In the genomic region with DNA sequence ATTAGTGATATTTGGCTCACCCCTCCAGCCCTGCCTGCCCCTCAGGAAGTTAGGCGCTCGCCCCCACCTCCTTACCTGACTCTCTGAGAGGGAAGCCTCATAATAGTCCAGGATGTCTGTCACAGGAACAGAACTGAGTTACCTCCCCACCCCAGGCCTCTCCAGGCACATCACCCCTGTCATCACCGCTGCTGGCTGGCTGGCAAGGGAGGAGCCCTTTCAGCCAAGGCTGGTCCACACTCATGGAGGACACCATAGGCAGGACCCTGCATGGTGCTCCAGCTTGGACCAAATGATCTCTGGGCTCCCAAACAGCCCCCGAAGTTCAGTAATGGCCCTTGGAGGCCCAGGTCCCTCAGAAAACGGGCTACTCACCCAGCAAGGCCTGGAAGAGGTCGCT, we compare ENCODE assay signal across 9 cellular contexts. TPM values are rescaled to one million over a fixed set of nuclear protein-coding genes. Genes with fewer than 3 reads are reported as not detected.
DNase-seq lines count a peak whose midpoint lies in the region; ATAC-seq and TF ChIP-seq lines count a peak whose summit lies in the region.
"Had no signal": no experiment of that assay in that cellular context is flagged by ENCODE, and none has a peak within 500 bp of the region (broad histone marks: within the 10 kb centered on the region; RNA-seq: fewer than 3 reads in every experiment).

No MANE protein-coding gene starts in this region.

- H3K27me3 ChIP-seq in lower lobe of right lung (ENCODE audit: low read depth) (no peaks in the 10 kb centered on the region), transverse colon (no peaks in the 10 kb centered on the region)

- H3K36me3 Mint-ChIP-seq in activated naive CD4-positive, alpha-beta T cell treated with anti-CD3 and anti-CD28 coated beads for 36 hours (ENCODE audit: low read depth) = peaks cover 8% of the 10 kb centered on the region

- no peak for TF ChIP-seq POLR2A in transverse colon (IDR thresholded peaks at IDR 0.05)

- no peaks in the 10 kb centered on the region for H3K9me3 Mint-ChIP-seq in activated naive CD4-positive, alpha-beta T cell treated with anti-CD3 and anti-CD28 coated beads for 36 hours

- peaks cover 20% of the 10 kb centered on the region for H3K36me3 ChIP-seq in lower lobe of right lung
- no peaks in the 10 kb centered on the region for H3K36me3 ChIP-seq in transverse colon

- H3K27me3 Mint-ChIP-seq in activated naive CD4-positive, alpha-beta T cell treated with anti-CD3 and anti-CD28 coated beads for 36 hours (ENCODE audit: low read depth) = no peaks in the 10 kb centered on the region

- H3K4me1 ChIP-seq in lower lobe of right lung = peaks cover 72% of the 10 kb centered on the region
- peaks cover 34 to 73% (median 63%) of the 10 kb centered on the region in 4 donors for H3K4me1 ChIP-seq in transverse colon

- CTCF ChIA-PET in activated naive CD4-positive, alpha-beta T cell treated with anti-CD3 and anti-CD28 coated beads for 36 hours (lab: Charles Lee) = interaction anchor here (1.0 kb wide), 1 partner anchor 172 kb away, joined by 3 read pairs; no protein-coding TSS in a partner anchor

- intact Hi-C loops in activated naive CD4-positive, alpha-beta T cell treated with anti-CD3 and anti-CD28 coated beads for 36 hours (cut with micrococcal nuclease) = loop anchor here (5.0 kb wide), 1 partner anchor 184 kb away; the partner anchor contains the start of gene TMEM256
- intact Hi-C loops in lower lobe of right lung (cut with DNase I) = no loop called here
- intact Hi-C loops in transverse colon (cut with DNase I; ENCODE audit: low total_unique reads) = no loop called here
- intact Hi-C loops in posterior vena cava (cut with DNase I) = no loop called here

- no peak for TF ChIP-seq CTCF in astrocyte of the cerebellum (IDR thresholded peaks at IDR 0.05; ENCODE audit: low read depth, low read length, missing control alignments)
- TF ChIP-seq CTCF in lower lobe of right lung (IDR thresholded peaks at IDR 0.05) = no peak
- TF ChIP-seq CTCF in transverse colon (IDR thresholded peaks at IDR 0.05) = no peak

- TF ChIP-seq EP300 in transverse colon (IDR thresholded peaks at IDR 0.05; ENCODE audit: low read depth) = no peak

- H3K4me3 ChIP-seq in astrocyte of the cerebellum (ENCODE audit: low read depth, low read length) (peak overlapping the region; percentile 53), lower lobe of right lung (peak overlapping the region; percentile 49), transverse colon (peak overlapping the region in 1 of 4 donors; percentile 48)

- DNase-seq in activated naive CD4-positive, alpha-beta T cell treated with anti-CD3 and anti-CD28 coated beads for 36 hours = peak; percentile 48
- DNase-seq in activated naive CD4-positive, alpha-beta T cell treated with anti-CD3 and anti-CD28 coated beads, Interleukin-2, amount 50 U/mL, for 16 hours = no peak
- no peak for DNase-seq in astrocyte of the cerebellum (ENCODE audit: low read depth)
- no peak for DNase-seq in lower lobe of right lung
- no peak for DNase-seq in transverse colon
- no peak for DNase-seq in NCI-H1092 treated with DMSO at 0.1 percent for 48 hours (lab: John Stamatoyannopoulos, UW)
- DNase-seq in posterior vena cava (ENCODE audit: low spot score) = no peak
- DNase-seq: activated gamma-delta T cell had no signal

- no peaks in the 10 kb centered on the region for H3K9me3 ChIP-seq in lower lobe of right lung
- no peaks in the 10 kb centered on the region for H3K9me3 ChIP-seq in transverse colon

- in situ Hi-C loops in astrocyte of the cerebellum (cut with HindIII; ENCODE audit: low sequenced_read_pairs) = no loop called here
- in situ Hi-C loops in transverse colon (cut with MboI; ENCODE audit: low pct_ligation_motif_present in 1 of 4, low pct_unique_long_range_greater_than_20kb in 1 of 4, low sequenced_read_pairs in 3 of 4) = loop anchor here in 1 of 4 donors (10.0 kb wide), 1 partner anchor 173 kb away; the partner anchor contains the start of gene SLC16A11

- peaks cover 65% of the 10 kb centered on the region for H3K4me1 Mint-ChIP-seq in activated naive CD4-positive, alpha-beta T cell treated with anti-CD3 and anti-CD28 coated beads for 36 hours (ENCODE audit: low read depth)

- peak overlapping the region; percentile 85 for H3K27ac Mint-ChIP-seq in activated naive CD4-positive, alpha-beta T cell treated with anti-CD3 and anti-CD28 coated beads for 36 hours

- H3K27ac ChIP-seq in lower lobe of right lung (peak overlapping the region; percentile 68), transverse colon (peak overlapping the region; percentile 79 to 100 (median 92))

- peak overlapping the region; percentile 71 for H3K4me3 Mint-ChIP-seq in activated naive CD4-positive, alpha-beta T cell treated with anti-CD3 and anti-CD28 coated beads for 36 hours

- no peak for ATAC-seq in lower lobe of right lung
- no peak for ATAC-seq in GM19397 (IDR thresholded peaks at IDR 0.05; ENCODE audit: unreplicated experiment)

- WGBS in transverse colon (ENCODE audit: low coverage in 1 of 2), 2 donors = 77% methylated on average over 6 of the region's 6 CpGs; no CpG with 5 or more reads in 1 of the 2 donors

RNA-seq across cellular contexts. Expression of gene DLG4, which starts 1.5 kb away (rescaled TPM):
- 10 to 100 TPM; 13.6 to 13.8 TPM for total RNA-seq in activated naive CD4-positive, alpha-beta T cell treated with anti-CD3 and anti-CD28 coated beads for 36 hours
- total RNA-seq in lower lobe of right lung = 29.3 TPM
- total RNA-seq in transverse colon = 10 to 100 TPM in 1 of 4 donors, 1 to 10 TPM in 3; 2.4 to 15.7 (median 6.1) TPM
- 10 to 100 TPM; 20.8 to 21.2 TPM for total RNA-seq in posterior vena cava

RNA-seq across cellular contexts. Expression of gene ACADVL, which starts 1.6 kb away (rescaled TPM):
- 100 to 1,000 TPM; 263 to 267 TPM for total RNA-seq in activated naive CD4-positive, alpha-beta T cell treated with anti-CD3 and anti-CD28 coated beads for 36 hours
- total RNA-seq in lower lobe of right lung (576 TPM), transverse colon (1,000 to 10,000 TPM in 3 of 4 donors, 100 to 1,000 TPM in 1; 877 to 3,047 (median 1,981) TPM), posterior vena cava (100 to 1,000 TPM; 444 to 567 TPM)

RNA-seq across cellular contexts. Expression of gene DVL2, which starts 16.2 kb away (rescaled TPM):
- total RNA-seq in activated naive CD4-positive, alpha-beta T cell treated with anti-CD3 and anti-CD28 coated beads for 36 hours = 10 to 100 TPM; 26.7 to 29.4 TPM
- 46.4 TPM for total RNA-seq in lower lobe of right lung
- total RNA-seq in transverse colon = 100 to 1,000 TPM in 2 of 4 donors, 10 to 100 TPM in 2; 35.9 to 182 (median 69.2) TPM
- total RNA-seq in posterior vena cava = 10 to 100 TPM; 21.9 to 26.7 TPM

RNA-seq across cellular contexts. Expression of gene PHF23, which starts 21.1 kb away (rescaled TPM):
- total RNA-seq in activated naive CD4-positive, alpha-beta T cell treated with anti-CD3 and anti-CD28 coated beads for 36 hours = 10 to 100 TPM in 1 of 2 experiments, 1 to 10 TPM in 1; 8.4 to 10.0 TPM
- total RNA-seq in lower lobe of right lung (33.9 TPM), transverse colon (10 to 100 TPM; 20.6 to 33.5 (median 27.8) TPM), posterior vena cava (10 to 100 TPM; 20.4 to 27.5 TPM)

RNA-seq across cellular contexts. Expression of gene GABARAP, which starts 24.1 kb away (rescaled TPM):
- total RNA-seq in activated naive CD4-positive, alpha-beta T cell treated with anti-CD3 and anti-CD28 coated beads for 36 hours = 100 to 1,000 TPM; 137 to 152 TPM
- total RNA-seq in lower lobe of right lung (587 TPM), transverse colon (100 to 1,000 TPM; 209 to 479 (median 394) TPM), posterior vena cava (100 to 1,000 TPM; 341 to 405 TPM)
